10 cellular contexts compared by ENCODE assay signal in genomic region chr3:50334339-50335075, GRCh38. TPM values are rescaled to one million over a fixed set of nuclear protein-coding genes. Genes with fewer than 3 reads are reported as not detected.
DNase-seq lines count a peak whose midpoint lies in the region; ATAC-seq and TF ChIP-seq lines count a peak whose summit lies in the region.
"Had no signal": no experiment of that assay in that cellular context is flagged by ENCODE, and none has a peak within 500 bp of the region (broad histone marks: within the 10 kb centered on the region; RNA-seq: fewer than 3 reads in every experiment).

No MANE protein-coding gene starts in this region.

- no peak overlapping the region for H3K27ac ChIP-seq in PC-3 (ENCODE audit: low read length)

- ATAC-seq in PC-3: no peak
- ATAC-seq in GM21737 (IDR thresholded peaks at IDR 0.05; ENCODE audit: unreplicated experiment): no peak
- no peak for ATAC-seq in omental fat pad (ENCODE audit: low FRiP score)
- no peak for ATAC-seq in GM21619 (IDR thresholded peaks at IDR 0.05; ENCODE audit: unreplicated experiment)

- no peaks in the 10 kb centered on the region for H3K27me3 ChIP-seq in PC-3 (ENCODE audit: low read length)
- no peaks in the 10 kb centered on the region for H3K27me3 ChIP-seq in endocrine pancreas (ENCODE audit: control insufficient read depth, insufficient read depth, low read length)

- no peaks in the 10 kb centered on the region for H3F3A ChIP-seq in PC-3 (ENCODE audit: low read length, unreplicated experiment)

- H3K4me3 Mint-ChIP-seq in CD14-positive monocyte (no peak overlapping the region), neural crest cell (peak overlapping the region; percentile 70)

- H3K27me3 Mint-ChIP-seq in CD14-positive monocyte (ENCODE audit: low read depth in 3 of 3) (peaks cover 0 to under 1% (median 0%) of the 10 kb centered on the region in 3 donors), neural crest cell (ENCODE audit: low read depth) (peaks cover 13% of the 10 kb centered on the region)

- peaks cover 41% of the 10 kb centered on the region for H3K4me1 Mint-ChIP-seq in CD14-positive monocyte
- peaks cover 38% of the 10 kb centered on the region for H3K4me1 Mint-ChIP-seq in neural crest cell

- CTCF ChIA-PET in PC-3 (lab: Charles Lee): no interaction called here

- DNase-seq in CD14-positive monocyte (ENCODE audit: low spot score) (no peak), PC-3 (no peak), neural crest cell (ENCODE audit: low read depth, low spot score) (no peak), omental fat pad (ENCODE audit: low spot score) (no peak), NCI-H2196 treated with DMSO at 0.1 percent for 48 hours (lab: John Stamatoyannopoulos, UW; ENCODE audit: unreplicated experiment) (no peak)
- DNase-seq: anterior cingulate cortex, SHP77 treated with DMSO at 0.1 percent for 48 hours had no signal

- intact Hi-C loops in CD14-positive monocyte (cut with micrococcal nuclease): loop anchor here (5.0 kb wide), 1 partner anchor 37 kb away; the partner anchor contains the start of genes HYAL3 (in 2 of the 2) and NAA80 (in 2 of the 2)
- intact Hi-C loops in PC-3 (cut with micrococcal nuclease): no loop called here

- H3K79me2 ChIP-seq in PC-3 (ENCODE audit: low read length): peaks cover 53% of the 10 kb centered on the region

- no peak overlapping the region for H2AFZ ChIP-seq in PC-3 (ENCODE audit: low read length)

- H3K9ac ChIP-seq in PC-3 (ENCODE audit: low read length): no peak overlapping the region
- peak overlapping the region; percentile 1 for H3K9ac ChIP-seq in endocrine pancreas (ENCODE audit: control insufficient read depth, insufficient read depth, low read length)

- no peaks in the 10 kb centered on the region for H3K9me2 ChIP-seq in PC-3 (replicated peaks; ENCODE audit: low read length)

- no peaks in the 10 kb centered on the region for H3K9me3 ChIP-seq in PC-3 (ENCODE audit: low read length)
- no peaks in the 10 kb centered on the region for H3K9me3 ChIP-seq in endocrine pancreas (ENCODE audit: control insufficient read depth, low read length)

- H3K27ac Mint-ChIP-seq in CD14-positive monocyte: peak overlapping the region; percentile 26 to 86 (median 80)
- peak overlapping the region; percentile 57 for H3K27ac Mint-ChIP-seq in neural crest cell (ENCODE audit: unreplicated experiment)

- TF ChIP-seq CTCF in CD14-positive monocyte (IDR thresholded peaks at IDR 0.05) (no peak), PC-3 (conservative IDR thresholded peaks at IDR 0.05; ENCODE audit: low read depth, low read length) (no peak), neural crest cell (conservative IDR thresholded peaks at IDR 0.05) (no peak), omental fat pad (IDR thresholded peaks at IDR 0.05) (no peak)

- POLR2A ChIA-PET in PC-3 (lab: Charles Lee; ENCODE audit: unreplicated experiment): no interaction called here

- H3K4me3 ChIP-seq in PC-3 (ENCODE audit: low read length) (peak overlapping the region; percentile 89; the same call in 1 of the 2 replicates), endocrine pancreas (ENCODE audit: control insufficient read depth, insufficient read depth, low read length) (no peak overlapping the region)

- H3K9me3 Mint-ChIP-seq in CD14-positive monocyte (no peaks in the 10 kb centered on the region), neural crest cell (no peaks in the 10 kb centered on the region)

- BruUV-seq in PC-3 (replicated peaks; lab: Mats Ljungman, UMichigan): no TSS peak

- peaks cover 50 to 73% of the 10 kb centered on the region in 2 donors for H3K36me3 Mint-ChIP-seq in CD14-positive monocyte
- H3K36me3 Mint-ChIP-seq in neural crest cell (ENCODE audit: low read depth): no peaks in the 10 kb centered on the region

- peaks cover 13% of the 10 kb centered on the region; the same call in 1 of the 2 replicates for H4K20me1 ChIP-seq in PC-3 (ENCODE audit: low read length)

- peaks cover 26% of the 10 kb centered on the region; the same call in 1 of the 2 replicates for H3K36me3 ChIP-seq in PC-3 (ENCODE audit: low read depth, low read length)
- no peaks in the 10 kb centered on the region for H3K36me3 ChIP-seq in endocrine pancreas (ENCODE audit: control insufficient read depth, insufficient read depth, low read length)

- peak overlapping the region; percentile 88 for H3K4me2 ChIP-seq in PC-3 (ENCODE audit: low read length)

- peaks cover 32% of the 10 kb centered on the region for H3K4me1 ChIP-seq in PC-3 (ENCODE audit: insufficient read depth, low read length)
- H3K4me1 ChIP-seq in endocrine pancreas (ENCODE audit: control insufficient read depth, insufficient read depth, low read length): peaks cover 5% of the 10 kb centered on the region

RNA-seq across cellular contexts. Expression of gene RASSF1, which starts 6.1 kb away (rescaled TPM):
- 10 to 100 TPM; 16.0 to 24.0 TPM for polyA plus RNA-seq in CD14-positive monocyte
- total RNA-seq in PC-3 (2014; rRNA removed) (20.0 and 21.4 TPM in 2 replicates), neural crest cell (15.1 and 16.8 TPM in 2 replicates), omental fat pad (10 to 100 TPM; 42.1 to 82.0 (median 53.3) TPM)

RNA-seq across cellular contexts. Expression of gene TUSC2, which starts 6.5 kb away (rescaled TPM):
- polyA plus RNA-seq in CD14-positive monocyte: 10 to 100 TPM; 47.0 to 55.7 TPM
- total RNA-seq in PC-3 (2014; rRNA removed) (143 and 156 TPM in 2 replicates), neural crest cell (35.0 and 35.5 TPM in 2 replicates), omental fat pad (10 to 100 TPM; 13.7 to 28.8 (median 22.8) TPM)

RNA-seq across cellular contexts. Expression of gene ZMYND10, which starts 11.0 kb away (rescaled TPM):
- polyA plus RNA-seq in CD14-positive monocyte: under 1 TPM; 0.12 to 0.19 TPM
- 1.6 and 3.9 TPM in 2 replicates for total RNA-seq in PC-3 (2014; rRNA removed)
- total RNA-seq in neural crest cell: 2.3 and 2.5 TPM in 2 replicates
- 1 to 10 TPM in 1 of 4 donors, under 1 TPM in 3; 0.28 to 2.1 (median 0.64) TPM for total RNA-seq in omental fat pad

RNA-seq across cellular contexts. Expression of gene HYAL2, which starts 12.0 kb away (rescaled TPM):
- polyA plus RNA-seq in CD14-positive monocyte: 10 to 100 TPM; 18.3 to 25.8 TPM
- total RNA-seq in PC-3 (2014; rRNA removed) (97.8 and 111 TPM in 2 replicates), neural crest cell (73.0 and 78.0 TPM in 2 replicates), omental fat pad (100 to 1,000 TPM; 106 to 348 (median 175) TPM)

RNA-seq across cellular contexts. Expression of gene NPRL2, which starts 16.1 kb away (rescaled TPM):
- 10 to 100 TPM; 20.9 to 23.5 TPM for polyA plus RNA-seq in CD14-positive monocyte
- total RNA-seq in PC-3 (2014; rRNA removed) (40.9 and 56.9 TPM in 2 replicates), neural crest cell (29.7 and 30.6 TPM in 2 replicates), omental fat pad (10 to 100 TPM in 3 of 4 donors, 1 to 10 TPM in 1; 9.5 to 22.7 (median 13.9) TPM)
